1 cellular context compared by ENCODE assay signal in genomic region chr3:158909870-158910269, GRCh38.
TF ChIP-seq lines count a peak whose summit lies in the region.

No MANE protein-coding gene starts in this region.

TF ChIP-seq in SK-N-SH, 30 proteins besides CTCF, POLR2A, EP300 and RAD21 (continued from another document):
- TF ChIP-seq PBX3 (IDR thresholded peaks at IDR 0.05) (no peak), FOSL2 (IDR thresholded peaks at IDR 0.05; ENCODE audit: borderline replicate concordance, low read depth) (no peak), RXRA (IDR thresholded peaks at IDR 0.05; ENCODE audit: borderline replicate concordance, low read depth) (no peak), NFIC (IDR thresholded peaks at IDR 0.05; ENCODE audit: borderline replicate concordance) (no peak), TAF1 (IDR thresholded peaks at IDR 0.05; ENCODE audit: borderline replicate concordance, low read depth, low read length) (no peak), REST (IDR thresholded peaks at IDR 0.05; ENCODE audit: low read depth, low read length) (no peak), MAX (IDR thresholded peaks at IDR 0.05; ENCODE audit: low read depth) (no peak), CHD2 (IDR thresholded peaks at IDR 0.05; ENCODE audit: low read length, partially characterized antibody) (no peak), RCOR1 (IDR thresholded peaks at IDR 0.05; ENCODE audit: low read length) (no peak), GABPA (IDR thresholded peaks at IDR 0.05; ENCODE audit: low read depth) (no peak), YY1 (IDR thresholded peaks at IDR 0.05; ENCODE audit: low read depth) (no peak)
TF ChIP-seq in SK-N-SH: peak in this region for 0.
